In genomic region chr2:109246176-109246575, GRCh38 we compare ENCODE assay signal across 1 cellular context.
TF ChIP-seq lines count a peak whose summit lies in the region.

No MANE protein-coding gene starts in this region.

TF ChIP-seq in IMR-90, 13 proteins besides CTCF, POLR2A, EP300 and RAD21:
- no peak for TF ChIP-seq MXI1 (IDR thresholded peaks at IDR 0.05; ENCODE audit: borderline replicate concordance, low read depth, low read length)
- TF ChIP-seq FOS (IDR thresholded peaks at IDR 0.05; ENCODE audit: low read depth, low read length), result no peak
- TF ChIP-seq MAZ (IDR thresholded peaks at IDR 0.05; ENCODE audit: borderline replicate concordance, low read depth, low read length), result no peak
- no peak for TF ChIP-seq RCOR1 (IDR thresholded peaks at IDR 0.05; ENCODE audit: insufficient replicate concordance, low read length)
- no peak for TF ChIP-seq NFE2L2 (IDR thresholded peaks at IDR 0.05; ENCODE audit: low read depth, low read length)
- TF ChIP-seq CHD1 (IDR thresholded peaks at IDR 0.05; ENCODE audit: low read depth, low read length), result no peak
- no peak for TF ChIP-seq ELK1 (IDR thresholded peaks at IDR 0.05; ENCODE audit: borderline replicate concordance, low read depth, low read length)
- TF ChIP-seq SMC3 (IDR thresholded peaks at IDR 0.05; ENCODE audit: low read depth, low read length), result no peak
- no peak for TF ChIP-seq BHLHE40 (IDR thresholded peaks at IDR 0.05; ENCODE audit: low read depth, low read length)
- no peak for TF ChIP-seq MAFK (IDR thresholded peaks at IDR 0.05; ENCODE audit: low read depth, low read length)
